In genomic region chr7:80766724-80767123, GRCh38 we compare ENCODE assay signal across 2 cellular contexts.
A peak's percentile ranks its signal among the peaks of the same experiment; 100 is the strongest.
TF ChIP-seq lines count a peak whose summit lies in the region.

No MANE protein-coding gene starts in this region.

TF ChIP-seq in IMR-90, 13 proteins besides CTCF, POLR2A, EP300 and RAD21:
- TF ChIP-seq BHLHE40 (IDR thresholded peaks at IDR 0.05; ENCODE audit: low read depth, low read length) = no peak
- TF ChIP-seq FOS (IDR thresholded peaks at IDR 0.05; ENCODE audit: low read depth, low read length) = no peak
- no peak for TF ChIP-seq NFE2L2 (IDR thresholded peaks at IDR 0.05; ENCODE audit: low read depth, low read length)
- TF ChIP-seq CEBPB (IDR thresholded peaks at IDR 0.05; ENCODE audit: low read depth, low read length) = no peak
- TF ChIP-seq USF2 (IDR thresholded peaks at IDR 0.05; ENCODE audit: low read depth, low read length) = no peak
TF ChIP-seq in IMR-90: peak in this region for 0.

TF ChIP-seq in K562, 482 proteins besides CTCF, POLR2A, EP300 and RAD21:
- TF ChIP-seq RBM22 (IDR thresholded peaks at IDR 0.05; ENCODE audit: low read depth, low read length, poor library complexity, severe bottlenecking) = no peak
- no peak for TF ChIP-seq GTF2F1 (IDR thresholded peaks at IDR 0.05; ENCODE audit: low read depth, low read length)
- no peak for TF ChIP-seq RFX5 (IDR thresholded peaks at IDR 0.05; ENCODE audit: low read depth, low read length)
- peak; percentile 47 to 58 for TF ChIP-seq NRF1 (conservative IDR thresholded peaks at IDR 0.05 in 1 of 2, IDR thresholded peaks at IDR 0.05 in 1 of 2)
- TF ChIP-seq NCOR1 (IDR thresholded peaks at IDR 0.05) = no peak
- TF ChIP-seq CBX8 (IDR thresholded peaks at IDR 0.05; ENCODE audit: borderline replicate concordance, extremely low read depth, low read depth, low read length, poor library complexity, severe bottlenecking) = no peak
- TF ChIP-seq GABPB1 (CRISPR knock-in tag; IDR thresholded peaks at IDR 0.05) = no peak
- TF ChIP-seq TEAD2 (tag; IDR thresholded peaks at IDR 0.05) = no peak
